In genomic region chr20:62860391-62860923, GRCh38 we compare ENCODE assay signal across 1 cellular context.
TF ChIP-seq lines count a peak whose summit lies in the region.

No MANE protein-coding gene starts in this region.

TF ChIP-seq in HepG2, 621 proteins besides CTCF, POLR2A, EP300 and RAD21 (continued from another document and continues in another):
- TF ChIP-seq ZNF142 (CRISPR knock-in tag; IDR thresholded peaks at IDR 0.05) = no peak
- no peak for TF ChIP-seq CHD4 (IDR thresholded peaks at IDR 0.05; ENCODE audit: borderline replicate concordance, low read length)
- TF ChIP-seq ZFP36 (IDR thresholded peaks at IDR 0.05; ENCODE audit: borderline replicate concordance, low read depth, low read length, partially characterized antibody) = no peak
- TF ChIP-seq ZNF562 (CRISPR knock-in tag; IDR thresholded peaks at IDR 0.05; ENCODE audit: borderline replicate concordance) = no peak
- TF ChIP-seq ZFY (CRISPR knock-in tag; IDR thresholded peaks at IDR 0.05) = peak; percentile 51; the same call in 1 of the 2 replicates
- TF ChIP-seq ZNF234 (CRISPR knock-in tag; conservative IDR thresholded peaks at IDR 0.05) = no peak
- TF ChIP-seq TBX3 (IDR thresholded peaks at IDR 0.05; ENCODE audit: borderline replicate concordance) = no peak
- 0 out of 2 replicates have a peak, but pooled peaks have one; percentile 45 for TF ChIP-seq ZFP90 (CRISPR knock-in tag; IDR thresholded peaks at IDR 0.05; ENCODE audit: borderline replicate concordance)
- no peak for TF ChIP-seq NFYB (CRISPR knock-in tag; IDR thresholded peaks at IDR 0.05)
- no peak for TF ChIP-seq SIX4 (CRISPR knock-in tag; IDR thresholded peaks at IDR 0.05)
- TF ChIP-seq TARDBP (CRISPR knock-in tag; IDR thresholded peaks at IDR 0.05) = no peak
- no peak; the same call in 1 of the 2 replicates for TF ChIP-seq HES4 (CRISPR knock-in tag; IDR thresholded peaks at IDR 0.05; ENCODE audit: borderline replicate concordance)
- TF ChIP-seq ZNF792 (CRISPR knock-in tag; IDR thresholded peaks at IDR 0.05) = no peak; the same call in 1 of the 2 replicates
- TF ChIP-seq ZNF775 (CRISPR knock-in tag; IDR thresholded peaks at IDR 0.05; ENCODE audit: borderline replicate concordance) = no peak
- no peak for TF ChIP-seq SNAI1 (CRISPR knock-in tag; IDR thresholded peaks at IDR 0.05; ENCODE audit: borderline replicate concordance)
- peak; percentile 35; the same call in 1 of the 2 replicates for TF ChIP-seq BORCS8-MEF2B (CRISPR knock-in tag; IDR thresholded peaks at IDR 0.05)
- TF ChIP-seq AFF4 (CRISPR knock-in tag; IDR thresholded peaks at IDR 0.05) = no peak
- TF ChIP-seq SMC3 (IDR thresholded peaks at IDR 0.05; ENCODE audit: low read length) = no peak
- TF ChIP-seq GMEB1 (CRISPR knock-in tag; IDR thresholded peaks at IDR 0.05; ENCODE audit: borderline replicate concordance) = no peak
- 0 out of 2 replicates have a peak, but pooled peaks have one; percentile 15 for TF ChIP-seq GABPB1 (CRISPR knock-in tag; IDR thresholded peaks at IDR 0.05)
- TF ChIP-seq ZNF3 (CRISPR knock-in tag; IDR thresholded peaks at IDR 0.05) = no peak
- no peak for TF ChIP-seq RERE (CRISPR knock-in tag; IDR thresholded peaks at IDR 0.05; ENCODE audit: low read depth)
- TF ChIP-seq ZNF570 (CRISPR knock-in tag; IDR thresholded peaks at IDR 0.05; ENCODE audit: borderline replicate concordance) = no peak
- TF ChIP-seq DBP (CRISPR knock-in tag; IDR thresholded peaks at IDR 0.05; ENCODE audit: not compliant biosample characterization) = no peak
- no peak for TF ChIP-seq TIGD3 (CRISPR knock-in tag; IDR thresholded peaks at IDR 0.05; ENCODE audit: borderline replicate concordance)
- TF ChIP-seq NR2C2 (CRISPR knock-in tag; IDR thresholded peaks at IDR 0.05; ENCODE audit: borderline replicate concordance) = no peak
- TF ChIP-seq LBX2 (CRISPR knock-in tag; IDR thresholded peaks at IDR 0.05; ENCODE audit: borderline replicate concordance) = no peak
- no peak for TF ChIP-seq ZFP82 (CRISPR knock-in tag; IDR thresholded peaks at IDR 0.05; ENCODE audit: borderline replicate concordance)
- TF ChIP-seq HNRNPH1 (optimal IDR thresholded peaks at IDR 0.05; ENCODE audit: low read depth, low read length) = no peak
- no peak for TF ChIP-seq REL (CRISPR knock-in tag; conservative IDR thresholded peaks at IDR 0.05)
- TF ChIP-seq TEAD3 (CRISPR knock-in tag; optimal IDR thresholded peaks at IDR 0.05; ENCODE audit: borderline replicate concordance) = peak; percentile 51
- no peak for TF ChIP-seq NPAS2 (CRISPR knock-in tag; IDR thresholded peaks at IDR 0.05; ENCODE audit: borderline replicate concordance)
- no peak for TF ChIP-seq ZNF18 (CRISPR knock-in tag; IDR thresholded peaks at IDR 0.05; ENCODE audit: insufficient replicate concordance)
- no peak for TF ChIP-seq SP5 (CRISPR knock-in tag; IDR thresholded peaks at IDR 0.05; ENCODE audit: borderline replicate concordance, low read depth)
- no peak for TF ChIP-seq PHF5A (CRISPR knock-in tag; IDR thresholded peaks at IDR 0.05; ENCODE audit: low read depth, unreplicated experiment)
- no peak for TF ChIP-seq HDAC2 (CRISPR knock-in tag; IDR thresholded peaks at IDR 0.05)
- no peak for TF ChIP-seq ZKSCAN8 (CRISPR knock-in tag; IDR thresholded peaks at IDR 0.05; ENCODE audit: borderline replicate concordance)
- no peak for TF ChIP-seq NKX3-1 (CRISPR knock-in tag; IDR thresholded peaks at IDR 0.05)
- no peak for TF ChIP-seq ZNF883 (CRISPR knock-in tag; IDR thresholded peaks at IDR 0.05; ENCODE audit: not compliant biosample characterization)
